ENCODE assay signal across 8 cellular contexts in genomic region chr1:155171836-155172731, GRCh38. TPM values are rescaled to one million over a fixed set of nuclear protein-coding genes. Genes with fewer than 3 reads are reported as not detected.
DNase-seq lines count a peak whose midpoint lies in the region; ATAC-seq and TF ChIP-seq lines count a peak whose summit lies in the region.

No MANE protein-coding gene starts in this region.

- ATAC-seq in CD8-positive, alpha-beta T cell, result peak; percentile 35
- ATAC-seq in HG02943 (IDR thresholded peaks at IDR 0.05; ENCODE audit: low read depth, unreplicated experiment), result peak; percentile 14

- peaks cover 52% of the 10 kb centered on the region for H3K4me1 ChIP-seq in CD8-positive, alpha-beta T cell (ENCODE audit: insufficient read depth, low read length)

- H3K4me1 Mint-ChIP-seq in CD8-positive, alpha-beta T cell (ENCODE audit: low read depth), result peaks cover 51% of the 10 kb centered on the region
- H3K4me1 Mint-ChIP-seq in activated naive CD8-positive, alpha-beta T cell (ENCODE audit: low read depth), result peaks cover 57% of the 10 kb centered on the region

- TF ChIP-seq CTCF in CD8-positive, alpha-beta T cell (IDR thresholded peaks at IDR 0.05), result no peak
- TF ChIP-seq CTCF in kidney epithelial cell (IDR thresholded peaks at IDR 0.05; ENCODE audit: insufficient read depth, low read length, poor library complexity, severe bottlenecking), result no peak

- no peaks in the 10 kb centered on the region for H3K9me3 ChIP-seq in CD8-positive, alpha-beta T cell (ENCODE audit: low read length)

- H3K4me3 Mint-ChIP-seq in CD8-positive, alpha-beta T cell, result peak overlapping the region; percentile 96
- peak overlapping the region; percentile 98 for H3K4me3 Mint-ChIP-seq in activated naive CD8-positive, alpha-beta T cell

- peaks cover 28% of the 10 kb centered on the region for H3K36me3 Mint-ChIP-seq in CD8-positive, alpha-beta T cell
- peaks cover 6% of the 10 kb centered on the region for H3K36me3 Mint-ChIP-seq in activated naive CD8-positive, alpha-beta T cell

- POLR2A ChIA-PET in CD8-positive, alpha-beta T cell (lab: Charles Lee), result interaction anchor here (1.3 to 6.2 kb wide), 2 partner anchors 21 to 80 kb away, joined by 10 to 53 read pairs; no protein-coding TSS in a partner anchor

- intact Hi-C loops in CD8-positive, alpha-beta T cell (cut with DNase I, micrococcal nuclease), result loop anchor here (2.0 to 10.0 kb wide), 3 partner anchors 87 to 617 kb away; partner anchors contain the start of genes RUSC1 (in 1 of the 2) and UBE2Q1 (in 1 of the 2)

- peak overlapping the region; percentile 72 for H3K4me3 ChIP-seq in CD8-positive, alpha-beta T cell (ENCODE audit: low read depth, low read length)
- peak overlapping the region; percentile 85 for H3K4me3 ChIP-seq in kidney epithelial cell (ENCODE audit: low read depth, low read length)

- peak overlapping the region; percentile 73 for H3K27ac ChIP-seq in CD8-positive, alpha-beta T cell (ENCODE audit: low read depth, low read length)
- peak overlapping the region; percentile 83 for H3K27ac ChIP-seq in temporal lobe (ENCODE audit: low read depth, low read length)

- H3K27ac Mint-ChIP-seq in CD8-positive, alpha-beta T cell, result peak overlapping the region; percentile 97
- peak overlapping the region; percentile 99 for H3K27ac Mint-ChIP-seq in activated naive CD8-positive, alpha-beta T cell

- peak in 1 of 7 experiments; percentile 34 for DNase-seq in CD8-positive, alpha-beta T cell
- DNase-seq in kidney epithelial cell (ENCODE audit: low read depth) (no peak), NCI-H82 (lab: John Stamatoyannopoulos, UW) (no peak), amygdala (lab: John Stamatoyannopoulos, UW) (no peak)
- DNase-seq in NK-92 treated with Interleukin-12 subunit alpha and Interleukin-12 subunit beta, amount 100 ng/mL, for 24 hours (lab: John Stamatoyannopoulos, UW), result no peak

- no peaks in the 10 kb centered on the region for H3K27me3 Mint-ChIP-seq in CD8-positive, alpha-beta T cell (ENCODE audit: low read depth)
- H3K27me3 Mint-ChIP-seq in activated naive CD8-positive, alpha-beta T cell, result no peaks in the 10 kb centered on the region

- no peaks in the 10 kb centered on the region for H3K9me3 Mint-ChIP-seq in CD8-positive, alpha-beta T cell
- no peaks in the 10 kb centered on the region for H3K9me3 Mint-ChIP-seq in activated naive CD8-positive, alpha-beta T cell (ENCODE audit: low read depth)

- H3K27me3 ChIP-seq in CD8-positive, alpha-beta T cell (ENCODE audit: insufficient read depth, low read length), result no peaks in the 10 kb centered on the region
- H3K27me3 ChIP-seq in kidney epithelial cell (ENCODE audit: control insufficient read depth, insufficient read depth, low read length), result peaks cover 2% of the 10 kb centered on the region

- CTCF ChIA-PET in CD8-positive, alpha-beta T cell (lab: Charles Lee), result interaction anchor here (0.7 to 14.2 kb wide), 28 partner anchors 13 to 189 kb away, joined by 3 to 270 read pairs (median 8); partner anchors contain the start of genes ADAM15, DPM3, FLAD1 and MTX1

- peaks cover 17% of the 10 kb centered on the region for H3K36me3 ChIP-seq in CD8-positive, alpha-beta T cell (ENCODE audit: insufficient read depth, low read length)
- peaks cover under 1% of the 10 kb centered on the region for H3K36me3 ChIP-seq in kidney epithelial cell (ENCODE audit: control insufficient read depth, insufficient read depth, low read length)

RNA-seq across cellular contexts. Expression of gene KRTCAP2, which starts 1.0 kb away (rescaled TPM):
- 10 to 100 TPM; 58.9 to 71.2 TPM for total RNA-seq in CD8-positive, alpha-beta T cell
- 207 and 241 TPM in 2 replicates for total RNA-seq in kidney epithelial cell
- 21.4 TPM for total RNA-seq in temporal lobe

RNA-seq across cellular contexts. Expression of gene TRIM46, which starts 1.6 kb away (rescaled TPM):
- 1 to 10 TPM; 1.1 TPM for total RNA-seq in CD8-positive, alpha-beta T cell
- total RNA-seq in kidney epithelial cell (7.1 and 9.1 TPM in 2 replicates), temporal lobe (18.9 TPM)

RNA-seq across cellular contexts. Expression of gene DPM3, which starts 31.8 kb away (rescaled TPM):
- total RNA-seq in CD8-positive, alpha-beta T cell, result 10 to 100 TPM; 15.6 to 16.7 TPM
- total RNA-seq in kidney epithelial cell (36.4 and 74.9 TPM in 2 replicates), temporal lobe (14.3 TPM)

RNA-seq across cellular contexts. Expression of gene THBS3, which starts 35.6 kb away (rescaled TPM):
- total RNA-seq in CD8-positive, alpha-beta T cell, result 10 to 100 TPM; 18.5 to 18.8 TPM
- total RNA-seq in kidney epithelial cell (51.5 and 58.1 TPM in 2 replicates), temporal lobe (4.7 TPM)

RNA-seq across cellular contexts. Expression of gene MTX1, which starts 36.4 kb away (rescaled TPM):
- total RNA-seq in CD8-positive, alpha-beta T cell, result 10 to 100 TPM; 24.4 to 25.8 TPM
- 79.3 and 84.3 TPM in 2 replicates for total RNA-seq in kidney epithelial cell
- total RNA-seq in temporal lobe, result 14.0 TPM
